In genomic region chr1:147172168-147173016, GRCh38 we compare ENCODE assay signal across 8 cellular contexts. TPM values are rescaled to one million over a fixed set of nuclear protein-coding genes. Genes with fewer than 3 reads are reported as not detected.
DNase-seq lines count a peak whose midpoint lies in the region; ATAC-seq and TF ChIP-seq lines count a peak whose summit lies in the region.

PRKAB2 (minus strand) TSS chr1:147172470; CDS start chr1:147172144, 326 bp downstream.

- H3K4me1 Mint-ChIP-seq in activated CD4-positive, alpha-beta T cell treated with anti-CD3 and anti-CD28 coated beads for 36 hours: peaks cover 29% of the 10 kb centered on the region

- TF ChIP-seq POLR2A in GM19193 (IDR thresholded peaks at IDR 0.05; ENCODE audit: extremely low read depth, insufficient read depth, insufficient read length): peak; percentile 72

- no peaks in the 10 kb centered on the region for H3K36me3 ChIP-seq in BJ (ENCODE audit: control insufficient read depth, insufficient read depth, low read length)

- H3K36me3 Mint-ChIP-seq in activated CD4-positive, alpha-beta T cell treated with anti-CD3 and anti-CD28 coated beads for 36 hours (ENCODE audit: low read depth): peaks cover 7% of the 10 kb centered on the region

- H3K9me3 Mint-ChIP-seq in activated CD4-positive, alpha-beta T cell treated with anti-CD3 and anti-CD28 coated beads for 36 hours (ENCODE audit: low read depth): peaks cover 2% of the 10 kb centered on the region

- CTCF ChIA-PET in BJ (lab: Yijun Ruan, JAX): interaction anchor here (0.6 to 1.6 kb wide), 10 partner anchors 9 to 498 kb away, joined by 3 to 28 read pairs (median 4); partner anchors contain the start of genes ACP6 and CHD1L
- CTCF ChIA-PET in activated CD4-positive, alpha-beta T cell treated with anti-CD3 and anti-CD28 coated beads for 36 hours (lab: Charles Lee): interaction anchor here (0.7 to 3.8 kb wide), 9 partner anchors 11 to 97 kb away, joined by 3 to 25 read pairs (median 4); partner anchors contain the start of gene CHD1L

- peak; percentile 92 for ATAC-seq in HG03432 (IDR thresholded peaks at IDR 0.05; ENCODE audit: unreplicated experiment)
- ATAC-seq in activated CD4-positive, alpha-beta T cell treated with anti-CD3 and anti-CD28 coated beads for 36 hours: peak; percentile 92

- H3K27ac Mint-ChIP-seq in activated CD4-positive, alpha-beta T cell treated with anti-CD3 and anti-CD28 coated beads for 36 hours: peak within 1 kb of the TSS; percentile 96

- peak within 1 kb of the TSS; percentile 95 for H3K4me3 Mint-ChIP-seq in activated CD4-positive, alpha-beta T cell treated with anti-CD3 and anti-CD28 coated beads for 36 hours

- H3K4me3 ChIP-seq in BJ (ENCODE audit: low read depth, low read length) (peak within 1 kb of the TSS; percentile 91), choroid plexus epithelial cell (ENCODE audit: low read depth, low read length) (peak within 1 kb of the TSS; percentile 96)

- intact Hi-C loops in activated CD4-positive, alpha-beta T cell treated with anti-CD3 and anti-CD28 coated beads for 36 hours (cut with DNase I, micrococcal nuclease): loop anchor here (1.0 to 5.0 kb wide), 8 partner anchors 53 to 498 kb away; partner anchors contain the start of genes CHD1L (in 2 of the 2), ACP6 (in 1 of the 2), BCL9 (in 1 of the 2) and FMO5 (in 1 of the 2)

- POLR2A ChIA-PET in BJ (lab: Charles Lee): interaction anchor here (0.9 kb wide), 1 partner anchor 17 kb away, joined by 3 read pairs; no protein-coding TSS in a partner anchor
- POLR2A ChIA-PET in activated CD4-positive, alpha-beta T cell treated with anti-CD3 and anti-CD28 coated beads for 36 hours (lab: Charles Lee): interaction anchor here (0.6 to 2.9 kb wide), 3 partner anchors 70 to 88 kb away, joined by 3 to 20 read pairs (median 13); partner anchors contain the start of gene CHD1L

- H3K27me3 ChIP-seq in BJ (ENCODE audit: control insufficient read depth, insufficient read depth, low read length): no peaks in the 10 kb centered on the region

- peak; percentile 76 for TF ChIP-seq CTCF in BJ (IDR thresholded peaks at IDR 0.05; ENCODE audit: insufficient read depth, low read depth, low read length)
- TF ChIP-seq CTCF in choroid plexus epithelial cell (conservative IDR thresholded peaks at IDR 0.05; ENCODE audit: low read depth, low read length): peak; percentile 75

- peak; percentile 80 for DNase-seq in BJ (ENCODE audit: low read depth)
- DNase-seq in NCI-H446 treated with DMSO at 0.1 percent for 48 hours (lab: John Stamatoyannopoulos, UW): peak; percentile 94
- DNase-seq in activated CD4-positive, alpha-beta T cell treated with anti-CD3 and anti-CD28 coated beads for 36 hours: peak; percentile 94
- peak; percentile 98 for DNase-seq in choroid plexus epithelial cell (ENCODE audit: low read depth)
- DNase-seq in kidney tubule cell (ENCODE audit: low spot score): peak; percentile 97
- peak; percentile 74 to 76 for DNase-seq in stimulated activated CD4-positive, alpha-beta T cell treated with anti-CD3 and anti-CD28 coated beads, Interleukin-1b, Interleukin-23, amount 100 ng/mL, for 1 hour (ENCODE audit: low read depth in 2 of 2)

- no peaks in the 10 kb centered on the region for H3K27me3 Mint-ChIP-seq in activated CD4-positive, alpha-beta T cell treated with anti-CD3 and anti-CD28 coated beads for 36 hours

RNA-seq across cellular contexts. Expression of gene PRKAB2, which starts in this region (rescaled TPM):
- 18.3 and 29.3 TPM in 2 replicates for polyA plus RNA-seq in BJ (2011; rRNA removed)
- 7.5 and 12.5 TPM in 2 replicates for polyA minus RNA-seq in BJ (2011; rRNA and poly(A)+ RNA removed)
- 1 to 10 TPM; 4.8 to 7.0 TPM for total RNA-seq in activated CD4-positive, alpha-beta T cell treated with anti-CD3 and anti-CD28 coated beads for 36 hours

Comparison
In these comparisons a context has a peak if more than half of its experiments do, and no peak if none do; other contexts are left out.
1. Peak in every context shown above with its lines: DNase-seq, ATAC-seq and H3K4me3 ChIP-seq.